Comparison of ENCODE assay signal across 21 cellular contexts in genomic region chr4:8211229-8211628, GRCh38. TPM values are rescaled to one million over a fixed set of nuclear protein-coding genes. Genes with fewer than 3 reads are reported as not detected.
"Had no signal": no experiment of that assay in that cellular context is flagged by ENCODE, and none has a peak within 500 bp of the region (broad histone marks: within the 10 kb centered on the region; RNA-seq: fewer than 3 reads in every experiment).

No MANE protein-coding gene starts in this region.

- H3K4me1 ChIP-seq: breast epithelium had no signal

- H3K9me3 ChIP-seq: breast epithelium, gastroesophageal sphincter, spleen, thoracic aorta had no signal

- H3K36me3 ChIP-seq: breast epithelium, thoracic aorta had no signal

- H3K4me3 ChIP-seq: breast epithelium, coronary artery, gastroesophageal sphincter, spleen, thoracic aorta had no signal

- H3K27me3 ChIP-seq: breast epithelium, gastroesophageal sphincter, spleen had no signal

- DNase-seq: activated CD4-positive, alpha-beta T cell treated with anti-CD3 and anti-CD28 coated beads for 4 hours; activated CD4-positive, alpha-beta T cell treated with anti-CD3 and anti-CD28 coated beads, Interleukin-2, amount 50 U/mL, for 48 hours; activated CD4-positive, CD25-positive, alpha-beta regulatory T cell; activated CD8-positive, alpha-beta memory T cell treated with anti-CD3 and anti-CD28 coated beads, Interleukin-2, amount 50 U/mL, for 48 hours; activated naive CD4-positive, alpha-beta T cell treated with Interleukin-2 at 50 U/mL for 16 hours; activated naive CD8-positive, alpha-beta T cell treated with anti-CD3 and anti-CD28 coated beads for 36 hours; activated T-cell treated with anti-CD3 and anti-CD28 coated beads, Interleukin-2, amount 50 U/mL, for 4 hours; amniotic stem cell; cerebellar nuclear complex; head of caudate nucleus; hypothalamus; mesenchymal stem cell; naive B cell; spleen; stimulated activated CD4-positive, alpha-beta T cell treated with anti-CD3 and anti-CD28 coated beads, Interleukin-4, amount 100 ng/mL, for 24 hours had no signal

- H3K27ac ChIP-seq: breast epithelium, coronary artery, epithelial cell of prostate, gastroesophageal sphincter, thoracic aorta had no signal

RNA-seq across cellular contexts. Expression of gene HTRA3, which starts 58.3 kb away (rescaled TPM):
- total RNA-seq: activated CD8-positive, alpha-beta memory T cell treated with anti-CD3 and anti-CD28 coated beads for 36 hours; activated naive CD8-positive, alpha-beta T cell treated with anti-CD3 and anti-CD28 coated beads for 36 hours; activated T-cell treated with anti-CD3 and anti-CD28 coated beads, Interleukin-2, amount 50 U/mL, for 4 hours had no signal
